17 cellular contexts compared by ENCODE assay signal in genomic region chr7:114533151-114533550, GRCh38.
DNase-seq lines count a peak whose midpoint lies in the region; ATAC-seq and TF ChIP-seq lines count a peak whose summit lies in the region.
"Had no signal": no experiment of that assay in that cellular context is flagged by ENCODE, and none has a peak within 500 bp of the region (broad histone marks: within the 10 kb centered on the region; RNA-seq: fewer than 3 reads in every experiment).

No MANE protein-coding gene starts in this region.

- TF ChIP-seq CTCF in omental fat pad (IDR thresholded peaks at IDR 0.05): no peak

- 64 to 78% methylated on average over 2 of the region's 2 CpGs for WGBS in mesodermal cell (ENCODE audit: insufficient coverage in 2 of 2), 2 experiments

- DNase-seq in DMS153 treated with DMSO at 0.1 percent for 48 hours (lab: John Stamatoyannopoulos, UW; ENCODE audit: unreplicated experiment): peak; percentile 28
- peak; percentile 16 for DNase-seq in NCI-H2029 (lab: John Stamatoyannopoulos, UW)
- peak; percentile 62 for DNase-seq in SHP77 treated with DMSO at 0.1 percent for 48 hours (lab: John Stamatoyannopoulos, UW)
- no peak for DNase-seq in KG1 (lab: John Stamatoyannopoulos, UW)
- DNase-seq in stimulated activated CD8-positive, alpha-beta memory T cell treated with anti-CD3 and anti-CD28 coated beads, Interleukin-4, amount 100 ng/mL, for 48 hours: no peak
- no peak for DNase-seq in omental fat pad (ENCODE audit: low spot score)
- no peak for DNase-seq in H7
- DNase-seq: effector CD8-positive, alpha-beta T cell; midbrain; NCI-H2227 treated with DMSO at 0.1 percent for 48 hours; pancreas; stomach; T-helper 2 cell had no signal

- no peak overlapping the region for H3K4me3 ChIP-seq in mesodermal cell (ENCODE audit: extremely low read depth, insufficient read depth, low read length, poor library complexity, severe bottlenecking)
- H3K4me3 ChIP-seq in H7 (ENCODE audit: insufficient read depth, low read depth, low read length): no peak overlapping the region
- H3K4me3 ChIP-seq: pancreas, stomach had no signal

- H3K36me3 ChIP-seq in mesodermal cell (ENCODE audit: control insufficient read depth, insufficient read depth, low read length): no peaks in the 10 kb centered on the region
- no peaks in the 10 kb centered on the region for H3K36me3 ChIP-seq in H7 (replicated peaks; ENCODE audit: control insufficient read depth, insufficient read depth, low read length)
- H3K36me3 ChIP-seq: pancreas, stomach had no signal

- no peaks in the 10 kb centered on the region for H3K4me1 ChIP-seq in mesodermal cell (ENCODE audit: control insufficient read depth, insufficient read depth, low read length, poor library complexity, severe bottlenecking)
- H3K4me1 ChIP-seq: pancreas had no signal

- no peak for ATAC-seq in omental fat pad (ENCODE audit: low FRiP score)
- ATAC-seq: activated CD4-positive, CD25-positive, alpha-beta regulatory T cell treated with anti-CD3 and anti-CD28 coated beads, Interleukin-2, amount 50 U/mL, for 24 hours; activated naive CD4-positive, alpha-beta T cell treated with anti-CD3 and anti-CD28 coated beads, Interleukin-2, amount 50 U/mL, for 72 hours; HCT116 had no signal

- H3K9me3 ChIP-seq in mesodermal cell (ENCODE audit: control insufficient read depth, low read length): no peaks in the 10 kb centered on the region
- H3K9me3 ChIP-seq: pancreas, stomach had no signal

- no peaks in the 10 kb centered on the region for H3K27me3 ChIP-seq in H7 (ENCODE audit: control insufficient read depth, insufficient read depth, low read length)
- H3K27me3 ChIP-seq: stomach had no signal

- H3K27ac ChIP-seq in mesodermal cell (ENCODE audit: low read depth, low read length, severe bottlenecking): peak overlapping the region; percentile 82
- H3K27ac ChIP-seq: pancreas, stomach had no signal

Comparison
In these comparisons a context has a peak if more than half of its experiments do, and no peak if none do; other contexts are left out.
1. DNase-seq: peak in DMS153 treated with DMSO at 0.1 percent for 48 hours (single experiment), NCI-H2029 (single experiment) and SHP77 treated with DMSO at 0.1 percent for 48 hours (single experiment); none in KG1 (single experiment), stimulated activated CD8-positive, alpha-beta memory T cell treated with anti-CD3 and anti-CD28 coated beads, Interleukin-4, amount 100 ng/mL, for 48 hours (single experiment), omental fat pad (single experiment) and H7 (single experiment).